7 cellular contexts compared by ENCODE assay signal in the genomic region with DNA sequence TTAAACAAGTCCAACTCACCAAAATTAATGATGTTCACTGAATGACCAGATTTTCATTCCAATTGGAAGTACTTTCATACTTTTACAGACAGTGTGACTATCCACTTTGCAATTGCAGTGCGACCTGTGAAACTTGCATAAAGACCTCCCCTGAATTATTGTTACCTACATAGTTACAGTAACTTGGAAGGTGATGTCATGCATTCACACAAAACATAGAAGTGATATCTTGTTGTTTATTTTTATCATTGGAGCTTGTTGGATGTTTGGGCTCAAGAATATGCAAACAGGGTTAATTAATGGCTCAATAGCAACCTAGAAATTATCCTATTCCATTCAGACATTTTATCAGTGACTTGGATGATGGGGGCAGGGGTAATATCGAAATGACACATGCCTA.
"Had no signal": no experiment of that assay in that cellular context is flagged by ENCODE, and none has a peak within 500 bp of the region (broad histone marks: within the 10 kb centered on the region; RNA-seq: fewer than 3 reads in every experiment).

No MANE protein-coding gene starts in this region.

- H3K9ac ChIP-seq: KMS-11 had no signal

- H3K4me2 ChIP-seq: KMS-11 had no signal

- H3K4me3 ChIP-seq: K562 had no signal

- ATAC-seq: K562 had no signal

- H3K27ac ChIP-seq: HL-60, KMS-11 had no signal

- FAIRE-seq: HTR-8/SVneo, K562 had no signal

- DNase-seq: IMR-90, KBM-7, KG1 had no signal
